Comparison of ENCODE assay signal across 26 cellular contexts in genomic region chr3:184143327-184143726, GRCh38. TPM values are rescaled to one million over a fixed set of nuclear protein-coding genes. Genes with fewer than 3 reads are reported as not detected.
"Had no signal": no experiment of that assay in that cellular context is flagged by ENCODE, and none has a peak within 500 bp of the region (broad histone marks: within the 10 kb centered on the region; RNA-seq: fewer than 3 reads in every experiment).

No MANE protein-coding gene starts in this region.

- ATAC-seq: activated naive CD4-positive, alpha-beta T cell treated with anti-CD3 and anti-CD28 coated beads, Interleukin-2, amount 50 U/mL, for 72 hours; esophagus mucosa; gastrocnemius medialis; left lobe of liver; right cardiac atrium; stimulated activated effector memory CD8-positive, alpha-beta T cell treated with anti-CD3 and anti-CD28 coated beads, Interleukin-12 subunit alpha, Interleukin-12 subunit beta, amount 100 ng/mL, for 72 hours had no signal

- H3K27ac Mint-ChIP-seq: dendritic cell treated with granulocyte-macrophage colony-stimulating factor and Interleukin-4, amounts not matched to agents 40 ng/mL and 50 ng/mL, for 4 days; progenitor cell of endocrine pancreas; T-helper 1 cell treated with Interleukin-12 subunit alpha and Interleukin-12 subunit beta and Interleukin-4 antibody, amounts not matched to agents 30 μg/mL and 1 μg/mL, for 36 hours had no signal

- DNase-seq: activated CD4-positive, alpha-beta T cell treated with anti-CD3 and anti-CD28 coated beads for 4 hours; amniotic stem cell; effector CD8-positive, alpha-beta T cell; gastrocnemius medialis; head of caudate nucleus; right cardiac atrium; small intestine; stimulated activated CD4-positive, alpha-beta T cell treated with anti-CD3 and anti-CD28 coated beads, Interleukin-4, amount 100 ng/mL, for 24 hours; thyroid gland; WERI-Rb-1 had no signal

- H3K9me3 Mint-ChIP-seq: activated naive CD4-positive, alpha-beta T cell treated with anti-CD3 and anti-CD28 coated beads, Interleukin-2, amount 50 U/mL, for 72 hours; dendritic cell treated with granulocyte-macrophage colony-stimulating factor and Interleukin-4, amounts not matched to agents 40 ng/mL and 50 ng/mL, for 4 days; neural crest cell; stimulated activated effector memory CD8-positive, alpha-beta T cell treated with anti-CD3 and anti-CD28 coated beads, Interleukin-12 subunit alpha, Interleukin-12 subunit beta, amount 100 ng/mL, for 72 hours; T-helper 1 cell treated with Interleukin-12 subunit alpha and Interleukin-12 subunit beta and Interleukin-4 antibody, amounts not matched to agents 30 μg/mL and 1 μg/mL, for 36 hours had no signal

- H3K4me3 Mint-ChIP-seq: dendritic cell treated with granulocyte-macrophage colony-stimulating factor and Interleukin-4, amounts not matched to agents 40 ng/mL and 50 ng/mL, for 4 days; neural crest cell; stimulated activated effector memory CD8-positive, alpha-beta T cell treated with anti-CD3 and anti-CD28 coated beads, Interleukin-12 subunit alpha, Interleukin-12 subunit beta, amount 100 ng/mL, for 72 hours; T-helper 1 cell treated with Interleukin-12 subunit alpha and Interleukin-12 subunit beta and Interleukin-4 antibody, amounts not matched to agents 30 μg/mL and 1 μg/mL, for 36 hours had no signal

- H3K27ac ChIP-seq: cardiac muscle cell, thyroid gland, WERI-Rb-1 had no signal

- H3K27me3 Mint-ChIP-seq: dendritic cell treated with granulocyte-macrophage colony-stimulating factor and Interleukin-4, amounts not matched to agents 40 ng/mL and 50 ng/mL, for 4 days; progenitor cell of endocrine pancreas had no signal

- H3K4me1 Mint-ChIP-seq: neural crest cell; stimulated activated effector memory CD8-positive, alpha-beta T cell treated with anti-CD3 and anti-CD28 coated beads, Interleukin-12 subunit alpha, Interleukin-12 subunit beta, amount 100 ng/mL, for 72 hours had no signal

- FAIRE-seq: keratinocyte, small intestine had no signal

- H3K27me3 ChIP-seq: cardiac muscle cell, gastrocnemius medialis, thyroid gland had no signal

- H3K4me3 ChIP-seq: cardiac muscle cell, gastrocnemius medialis, thyroid gland had no signal

- H3K4me1 ChIP-seq: thyroid gland had no signal

- H3K9me3 ChIP-seq: gastrocnemius medialis, thyroid gland had no signal

RNA-seq across cellular contexts. Expression of gene HTR3E, which starts 46.5 kb away (rescaled TPM):
- total RNA-seq: activated CD8-positive, alpha-beta memory T cell treated with anti-CD3 and anti-CD28 coated beads for 36 hours; activated naive CD4-positive, alpha-beta T cell treated with anti-CD3 and anti-CD28 coated beads, Interleukin-2, amount 50 U/mL, for 72 hours; cardiac muscle cell; chondrocyte; esophagus mucosa; gastrocnemius medialis; left lobe of liver; lung microvascular endothelial cell; neural crest cell; omental fat pad; progenitor cell of endocrine pancreas; right cardiac atrium; subcutaneous adipose tissue; thyroid gland; ureter had no signal
- polyA plus RNA-seq: keratinocyte, right cardiac atrium had no signal
